Comparison of ENCODE assay signal across 1 cellular context in the genomic region with DNA sequence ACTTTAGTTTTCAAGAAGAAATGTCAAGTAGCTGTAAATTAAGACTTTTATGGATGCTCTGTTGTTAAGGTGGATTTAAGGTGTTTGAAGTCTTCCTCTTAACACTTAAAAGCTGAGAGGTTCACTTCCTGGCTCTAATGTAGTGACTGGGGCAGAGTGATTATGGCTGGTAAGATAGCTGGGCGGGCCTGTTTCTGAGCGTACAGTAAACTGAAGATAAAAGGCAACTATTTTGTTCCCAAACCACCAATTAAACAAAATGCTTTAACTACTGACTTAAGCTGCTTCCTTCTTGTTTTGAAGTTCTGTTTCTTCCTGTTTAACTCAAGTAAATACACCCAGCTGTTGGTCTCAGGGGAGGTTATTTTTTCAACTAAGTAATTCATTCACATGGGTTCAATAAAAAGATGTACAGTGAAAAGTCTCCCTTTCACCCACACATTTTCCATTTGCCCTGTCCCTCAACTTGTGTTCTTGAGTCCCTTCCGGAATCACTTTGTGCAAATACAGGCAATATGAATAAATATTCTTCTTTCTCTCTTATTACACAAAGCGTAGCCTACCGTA.
TF ChIP-seq lines count a peak whose summit lies in the region.

No MANE protein-coding gene starts in this region.

TF ChIP-seq in GM12878, 131 proteins besides CTCF, POLR2A, EP300 and RAD21:
- TF ChIP-seq RFX5 (IDR thresholded peaks at IDR 0.05; ENCODE audit: low read depth, low read length): no peak
- TF ChIP-seq, protein P1, sequence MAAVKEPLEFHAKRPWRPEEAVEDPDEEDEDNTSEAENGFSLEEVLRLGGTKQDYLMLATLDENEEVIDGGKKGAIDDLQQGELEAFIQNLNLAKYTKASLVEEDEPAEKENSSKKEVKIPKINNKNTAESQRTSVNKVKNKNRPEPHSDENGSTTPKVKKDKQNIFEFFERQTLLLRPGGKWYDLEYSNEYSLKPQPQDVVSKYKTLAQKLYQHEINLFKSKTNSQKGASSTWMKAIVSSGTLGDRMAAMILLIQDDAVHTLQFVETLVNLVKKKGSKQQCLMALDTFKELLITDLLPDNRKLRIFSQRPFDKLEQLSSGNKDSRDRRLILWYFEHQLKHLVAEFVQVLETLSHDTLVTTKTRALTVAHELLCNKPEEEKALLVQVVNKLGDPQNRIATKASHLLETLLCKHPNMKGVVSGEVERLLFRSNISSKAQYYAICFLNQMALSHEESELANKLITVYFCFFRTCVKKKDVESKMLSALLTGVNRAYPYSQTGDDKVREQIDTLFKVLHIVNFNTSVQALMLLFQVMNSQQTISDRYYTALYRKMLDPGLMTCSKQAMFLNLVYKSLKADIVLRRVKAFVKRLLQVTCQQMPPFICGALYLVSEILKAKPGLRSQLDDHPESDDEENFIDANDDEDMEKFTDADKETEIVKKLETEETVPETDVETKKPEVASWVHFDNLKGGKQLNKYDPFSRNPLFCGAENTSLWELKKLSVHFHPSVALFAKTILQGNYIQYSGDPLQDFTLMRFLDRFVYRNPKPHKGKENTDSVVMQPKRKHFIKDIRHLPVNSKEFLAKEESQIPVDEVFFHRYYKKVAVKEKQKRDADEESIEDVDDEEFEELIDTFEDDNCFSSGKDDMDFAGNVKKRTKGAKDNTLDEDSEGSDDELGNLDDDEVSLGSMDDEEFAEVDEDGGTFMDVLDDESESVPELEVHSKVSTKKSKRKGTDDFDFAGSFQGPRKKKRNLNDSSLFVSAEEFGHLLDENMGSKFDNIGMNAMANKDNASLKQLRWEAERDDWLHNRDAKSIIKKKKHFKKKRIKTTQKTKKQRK (IDR thresholded peaks at IDR 0.05; ENCODE audit: low read depth, low read length): no peak
- no peak for TF ChIP-seq SP1 (IDR thresholded peaks at IDR 0.05; ENCODE audit: low read depth, low read length)
- TF ChIP-seq SMC3 (IDR thresholded peaks at IDR 0.05; ENCODE audit: borderline replicate concordance, low read length): no peak
- peak; percentile 14 for TF ChIP-seq MEF2B (IDR thresholded peaks at IDR 0.05; ENCODE audit: partially characterized antibody, poor library complexity, severe bottlenecking)
